25 cellular contexts compared by ENCODE assay signal in genomic region chr2:10985901-10986535, GRCh38.
"Had no signal": no experiment of that assay in that cellular context is flagged by ENCODE, and none has a peak within 500 bp of the region (broad histone marks: within the 10 kb centered on the region; RNA-seq: fewer than 3 reads in every experiment).

No MANE protein-coding gene starts in this region.

- H3K4me1 ChIP-seq: SJSA1 had no signal

- H3K27ac Mint-ChIP-seq: activated CD8-positive, alpha-beta T cell treated with anti-CD3 and anti-CD28 coated beads, Interleukin-2, amount 10 ng/mL, durations not matched to agents 7 days and 5 days; activated naive CD4-positive, alpha-beta T cell treated with anti-CD3 and anti-CD28 coated beads for 36 hours; activated naive CD8-positive, alpha-beta T cell; activated T-cell treated with anti-CD3 and anti-CD28 coated beads, Interleukin-2, amount 50 U/mL, for 24 hours; activated T-helper 1 cell treated with anti-CD3 and anti-CD28 coated beads, Interleukin-12 subunit alpha, Interleukin-12 subunit beta, Interleukin-2, Interleukin-4 antibody, amounts not matched to agents 30 ng/mL and 10 ng/mL and 1 ng/mL, durations not matched to agents 14 hours and 24 hours and 36 hours had no signal

- H3K4me3 Mint-ChIP-seq: activated CD8-positive, alpha-beta T cell treated with anti-CD3 and anti-CD28 coated beads, Interleukin-2, amount 10 ng/mL, durations not matched to agents 7 days and 5 days; activated naive CD4-positive, alpha-beta T cell treated with anti-CD3 and anti-CD28 coated beads for 36 hours; activated naive CD8-positive, alpha-beta T cell; activated T-cell treated with anti-CD3 and anti-CD28 coated beads, Interleukin-2, amount 50 U/mL, for 24 hours; activated T-helper 1 cell treated with anti-CD3 and anti-CD28 coated beads, Interleukin-12 subunit alpha, Interleukin-12 subunit beta, Interleukin-2, Interleukin-4 antibody, amounts not matched to agents 30 ng/mL and 10 ng/mL and 1 ng/mL, durations not matched to agents 14 hours and 24 hours and 36 hours had no signal

- H3K27ac ChIP-seq: SJSA1 had no signal

- H3K36me3 ChIP-seq: MG63, SJSA1 had no signal

- H3K27me3 ChIP-seq: MG63, SJSA1 had no signal

- H3K9me3 ChIP-seq: MG63, SJSA1 had no signal

- H3K4me3 ChIP-seq: MG63, SJSA1 had no signal

- ATAC-seq: activated CD4-positive, CD25-positive, alpha-beta regulatory T cell treated with anti-CD3 and anti-CD28 coated beads, Interleukin-2, amount 50 U/mL, for 24 hours; activated CD8-positive, alpha-beta T cell treated with anti-CD3 and anti-CD28 coated beads, Interleukin-2, amount 10 ng/mL, durations not matched to agents 7 days and 5 days; Panc1; SK-N-SH treated with all-trans-retinoic acid at 6 μM for 48 hours had no signal

- H3K27me3 Mint-ChIP-seq: activated naive CD8-positive, alpha-beta T cell; activated T-cell treated with anti-CD3 and anti-CD28 coated beads, Interleukin-2, amount 50 U/mL, for 24 hours had no signal

- H3K36me3 Mint-ChIP-seq: activated naive CD8-positive, alpha-beta T cell had no signal

- DNase-seq: activated CD4-positive, alpha-beta T cell treated with anti-CD3 and anti-CD28 coated beads for 4 hours; activated CD8-positive, alpha-beta T cell treated with anti-CD3 and anti-CD28 coated beads, Interleukin-2, amount 10 ng/mL, durations not matched to agents 7 days and 5 days; activated gamma-delta T cell; activated naive CD4-positive, alpha-beta T cell treated with anti-CD3 and anti-CD28 coated beads for 36 hours; activated T-cell treated with anti-CD3 and anti-CD28 coated beads, Interleukin-2, amount 50 U/mL, for 24 hours; amygdala; MG63; MV-4-11; NCI-H1092 treated with DMSO at 0.1 percent for 48 hours; NCI-H1417 treated with DMSO at 0.1 percent for 48 hours; NCI-H2029; NCI-H2107; NCI-H510A treated with DMSO at 0.1 percent for 48 hours; NCI-H69; NK-92 treated with Interleukin-12 subunit alpha and Interleukin-12 subunit beta, amount 100 ng/mL, for 24 hours; OCI-M1; Right ventricle myocardium superior; RPMI8226; SW 1271 had no signal

- H3K9me3 Mint-ChIP-seq: activated naive CD4-positive, alpha-beta T cell treated with anti-CD3 and anti-CD28 coated beads for 36 hours; activated T-cell treated with anti-CD3 and anti-CD28 coated beads, Interleukin-2, amount 50 U/mL, for 24 hours; activated T-helper 1 cell treated with anti-CD3 and anti-CD28 coated beads, Interleukin-12 subunit alpha, Interleukin-12 subunit beta, Interleukin-2, Interleukin-4 antibody, amounts not matched to agents 30 ng/mL and 10 ng/mL and 1 ng/mL, durations not matched to agents 14 hours and 24 hours and 36 hours had no signal
